25 cellular contexts compared by ENCODE assay signal in the genomic region with DNA sequence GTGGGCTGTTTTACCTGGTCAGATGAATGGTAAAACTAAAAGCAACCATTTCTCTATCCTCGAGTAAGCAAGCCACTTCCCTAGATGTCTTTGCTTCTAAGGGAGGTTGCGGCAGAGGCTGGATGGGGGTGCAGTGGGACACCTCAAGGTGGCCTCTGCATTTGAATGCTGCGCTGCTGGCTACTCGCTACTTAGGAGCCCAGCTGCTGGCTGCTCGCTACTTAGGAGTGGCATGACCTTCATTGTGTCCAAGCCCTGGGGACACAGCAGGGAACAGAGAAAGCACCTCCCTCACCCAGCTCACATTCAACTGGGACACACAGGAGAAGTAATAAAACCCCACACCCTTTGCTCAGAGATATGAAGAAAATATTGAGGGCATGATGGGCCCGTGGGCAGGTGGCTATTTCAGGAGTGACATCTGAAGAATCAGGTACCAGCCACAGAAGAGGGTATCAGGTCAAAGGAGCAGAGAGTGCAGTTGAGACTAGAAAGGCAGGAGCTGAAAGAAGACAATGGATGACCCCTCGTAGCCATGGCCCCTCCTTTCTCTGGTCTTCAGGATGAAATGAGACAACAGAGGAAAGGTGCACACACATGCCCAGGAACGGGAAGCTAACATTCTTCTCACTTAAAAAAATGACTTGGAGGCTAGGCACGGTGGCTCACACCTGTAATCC.
A peak's percentile ranks its signal among the peaks of the same experiment; 100 is the strongest.
DNase-seq lines count a peak whose midpoint lies in the region; ATAC-seq, FAIRE-seq and TF ChIP-seq lines count a peak whose summit lies in the region.
"Had no signal": no experiment of that assay in that cellular context is flagged by ENCODE, and none has a peak within 500 bp of the region (broad histone marks: within the 10 kb centered on the region; RNA-seq: fewer than 3 reads in every experiment).

No MANE protein-coding gene starts in this region.

- H3K9ac ChIP-seq in BLaER1 treated with 17β-estradiol and CSF1 and Interleukin-3, amounts not matched to agents 10 nM and 100 nM = peak overlapping the region in 10 of 11 experiments; percentile 6 to 78 (median 68); a peak in 18 of 22 replicates

- peak overlapping the region; percentile 3 to 88 (median 70); a peak in 19 of 22 replicates for H3K4me2 ChIP-seq in BLaER1 treated with 17β-estradiol and CSF1 and Interleukin-3, amounts not matched to agents 10 nM and 100 nM

- H3K4me1 Mint-ChIP-seq in WTC11 = peaks cover 21% of the 10 kb centered on the region
- peaks cover 0 to 9% (median 1%) of the 10 kb centered on the region in 4 donors for H3K4me1 Mint-ChIP-seq in naive thymus-derived CD8-positive, alpha-beta T cell

- in situ Hi-C loops in G401 (cut with HindIII; ENCODE audit: low sequenced_read_pairs) = no loop called here

- H3K36me3 Mint-ChIP-seq in WTC11 = peaks cover 23% of the 10 kb centered on the region
- peaks cover 6 to 29% (median 6%) of the 10 kb centered on the region in 3 donors for H3K36me3 Mint-ChIP-seq in naive thymus-derived CD8-positive, alpha-beta T cell

- peak; percentile 33 for FAIRE-seq in HTR-8/SVneo (lab: Jason Lieb, UNC)
- FAIRE-seq: endothelial cell of umbilical vein had no signal

- H3K4me3 ChIP-seq in BLaER1 treated with 17β-estradiol and CSF1 and Interleukin-3, amounts not matched to agents 10 nM and 100 nM = peak overlapping the region in 3 of 10 experiments; percentile 24 to 35 (median 28); a peak in 5 of 20 replicates
- H3K4me3 ChIP-seq: coronary artery, mucosa of descending colon, upper lobe of right lung had no signal

- peaks cover 0 to 62% (median 12%) of the 10 kb centered on the region in 11 experiments; a peak in 11 of 22 replicates for H4K20me1 ChIP-seq in BLaER1 treated with 17β-estradiol and CSF1 and Interleukin-3, amounts not matched to agents 10 nM and 100 nM

- H3K27me3 ChIP-seq in BLaER1 treated with 17β-estradiol and CSF1 and Interleukin-3, amounts not matched to agents 10 nM and 100 nM = no peaks in the 10 kb centered on the region
- H3K27me3 ChIP-seq: upper lobe of right lung had no signal

- CTCF ChIA-PET in WTC11 (lab: Charles Lee) = interaction anchor here (0.7 to 4.1 kb wide), 7 partner anchors 9 to 455 kb away, joined by 3 to 104 read pairs (median 6); no protein-coding TSS in a partner anchor

- TF ChIP-seq CTCF in WTC11 (IDR thresholded peaks at IDR 0.05) = no peak

- POLR2A ChIA-PET in WTC11 (lab: Charles Lee) = interaction anchor here (0.6 kb wide), 1 partner anchor 227 kb away, joined by 3 read pairs; no protein-coding TSS in a partner anchor
- POLR2A ChIA-PET in naive thymus-derived CD8-positive, alpha-beta T cell (lab: Charles Lee) = interaction anchor here (0.6 kb wide), 1 partner anchor 117 kb away, joined by 8 read pairs; no protein-coding TSS in a partner anchor

- H3K4me3 Mint-ChIP-seq in WTC11 = peak overlapping the region; percentile 5; the same call in 1 of the 2 replicates
- H3K4me3 Mint-ChIP-seq in naive thymus-derived CD8-positive, alpha-beta T cell = no peak overlapping the region
- H3K4me3 Mint-ChIP-seq: activated B cell treated with CpG ODN at 0.5 μM for 24 hours; activated CD8-positive, alpha-beta T cell treated with anti-CD3 and anti-CD28 coated beads for 36 hours; activated naive CD8-positive, alpha-beta T cell; CD8-positive, alpha-beta memory T cell had no signal

- H3K27ac Mint-ChIP-seq in WTC11 = peak overlapping the region; percentile 75
- H3K27ac Mint-ChIP-seq in naive thymus-derived CD8-positive, alpha-beta T cell = peak overlapping the region in 6 of 10 donors; percentile 8 to 78 (median 42)
- H3K27ac Mint-ChIP-seq: activated B cell treated with CpG ODN at 0.5 μM for 24 hours; activated CD8-positive, alpha-beta T cell treated with anti-CD3 and anti-CD28 coated beads for 36 hours; activated naive CD8-positive, alpha-beta T cell had no signal

- peaks cover 21 to 69% (median 63%) of the 10 kb centered on the region in 10 experiments for H3K4me1 ChIP-seq in BLaER1 treated with 17β-estradiol and CSF1 and Interleukin-3, amounts not matched to agents 10 nM and 100 nM
- H3K4me1 ChIP-seq: upper lobe of right lung had no signal

- no peaks in the 10 kb centered on the region for H3K27me3 Mint-ChIP-seq in WTC11 (ENCODE audit: low read depth)
- H3K27me3 Mint-ChIP-seq in naive thymus-derived CD8-positive, alpha-beta T cell = no peaks in the 10 kb centered on the region
- H3K27me3 Mint-ChIP-seq: activated B cell treated with CpG ODN at 0.5 μM for 24 hours; activated CD8-positive, alpha-beta T cell treated with anti-CD3 and anti-CD28 coated beads for 36 hours; activated naive CD8-positive, alpha-beta T cell; CD8-positive, alpha-beta memory T cell had no signal

- H3K27ac ChIP-seq in BLaER1 treated with 17β-estradiol and CSF1 and Interleukin-3, amounts not matched to agents 10 nM and 100 nM = peak overlapping the region in 10 of 11 experiments; percentile 4 to 88 (median 83); a peak in 19 of 22 replicates
- H3K27ac ChIP-seq: coronary artery, upper lobe of right lung had no signal

- peak; percentile 33 for ATAC-seq in WTC11
- ATAC-seq in naive thymus-derived CD8-positive, alpha-beta T cell = no peak
- ATAC-seq: activated CD8-positive, alpha-beta T cell treated with anti-CD3 and anti-CD28 coated beads for 36 hours; mucosa of descending colon; upper lobe of right lung had no signal

- DNase-seq in HTR-8/SVneo (ENCODE audit: insufficient read length, low spot score) (no peak), WTC11 (ENCODE audit: low spot score) (peak; percentile 27), NCI-H1105 (lab: John Stamatoyannopoulos, UW) (no peak), COLO668 (lab: John Stamatoyannopoulos, UW; ENCODE audit: unreplicated experiment) (no peak), NCI-H1092 (lab: John Stamatoyannopoulos, UW) (no peak), G401 (ENCODE audit: low spot score) (no peak)
- DNase-seq in naive thymus-derived CD8-positive, alpha-beta T cell = no peak
- DNase-seq: activated B cell treated with CpG ODN at 0.5 μM for 24 hours; activated CD8-positive, alpha-beta T cell treated with anti-CD3 and anti-CD28 coated beads for 36 hours; activated T-cell treated with anti-CD3 and anti-CD28 coated beads, Interleukin-2, amount 50 U/mL, for 48 hours; CD8-positive, alpha-beta memory T cell; GOT3; KG1; mucosa of descending colon; NCI-H2171 treated with DMSO at 0.1 percent for 48 hours; NCI-H82; nucleus accumbens; retina; stimulated activated naive CD4-positive, alpha-beta T cell; T-helper 1 cell; upper lobe of right lung had no signal

- H3K9me3 ChIP-seq in BLaER1 treated with 17β-estradiol and CSF1 and Interleukin-3, amounts not matched to agents 10 nM and 100 nM (replicated peaks in 1 of 11) = peaks cover 0 to 26% (median 9%) of the 10 kb centered on the region in 11 experiments; a peak in 10 of 22 replicates
- H3K9me3 ChIP-seq: mucosa of descending colon, upper lobe of right lung had no signal

- no peaks in the 10 kb centered on the region for H3K9me3 Mint-ChIP-seq in WTC11
- H3K9me3 Mint-ChIP-seq in naive thymus-derived CD8-positive, alpha-beta T cell = no peaks in the 10 kb centered on the region
- H3K9me3 Mint-ChIP-seq: activated B cell treated with CpG ODN at 0.5 μM for 24 hours; activated CD8-positive, alpha-beta T cell treated with anti-CD3 and anti-CD28 coated beads for 36 hours; CD8-positive, alpha-beta memory T cell had no signal

- H3K36me3 ChIP-seq in BLaER1 treated with 17β-estradiol and CSF1 and Interleukin-3, amounts not matched to agents 10 nM and 100 nM = peaks cover 42 to 46% (median 44%) of the 10 kb centered on the region in 11 experiments

TF ChIP-seq in WTC11, 78 proteins besides CTCF, POLR2A, EP300 and RAD21:
- peak; percentile 98 for TF ChIP-seq ZNF423 (CRISPR knock-in tag; IDR thresholded peaks at IDR 0.05)
- TF ChIP-seq, protein P1, sequence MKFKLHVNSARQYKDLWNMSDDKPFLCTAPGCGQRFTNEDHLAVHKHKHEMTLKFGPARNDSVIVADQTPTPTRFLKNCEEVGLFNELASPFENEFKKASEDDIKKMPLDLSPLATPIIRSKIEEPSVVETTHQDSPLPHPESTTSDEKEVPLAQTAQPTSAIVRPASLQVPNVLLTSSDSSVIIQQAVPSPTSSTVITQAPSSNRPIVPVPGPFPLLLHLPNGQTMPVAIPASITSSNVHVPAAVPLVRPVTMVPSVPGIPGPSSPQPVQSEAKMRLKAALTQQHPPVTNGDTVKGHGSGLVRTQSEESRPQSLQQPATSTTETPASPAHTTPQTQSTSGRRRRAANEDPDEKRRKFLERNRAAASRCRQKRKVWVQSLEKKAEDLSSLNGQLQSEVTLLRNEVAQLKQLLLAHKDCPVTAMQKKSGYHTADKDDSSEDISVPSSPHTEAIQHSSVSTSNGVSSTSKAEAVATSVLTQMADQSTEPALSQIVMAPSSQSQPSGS (CRISPR knock-in tag; IDR thresholded peaks at IDR 0.05; ENCODE audit: borderline replicate concordance, low read depth) = no peak
